16 cellular contexts compared by ENCODE assay signal in genomic region chr6:21208114-21208795, GRCh38.
DNase-seq lines count a peak whose midpoint lies in the region; ATAC-seq, FAIRE-seq and TF ChIP-seq lines count a peak whose summit lies in the region.
"Had no signal": no experiment of that assay in that cellular context is flagged by ENCODE, and none has a peak within 500 bp of the region (broad histone marks: within the 10 kb centered on the region; RNA-seq: fewer than 3 reads in every experiment).

No MANE protein-coding gene starts in this region.

- no peaks in the 10 kb centered on the region for H3K36me3 ChIP-seq in kidney (ENCODE audit: control insufficient read depth in 1 of 2, insufficient read depth in 2 of 2, low read length in 2 of 2)
- H3K36me3 ChIP-seq: left lung had no signal

- TF ChIP-seq CTCF in kidney (IDR thresholded peaks at IDR 0.05; ENCODE audit: borderline replicate concordance, extremely low read depth, insufficient read depth): no peak

- no peak overlapping the region for H3K9ac ChIP-seq in kidney (ENCODE audit: low read length in 2 of 2)

- intact Hi-C loops in kidney (cut with DNase I): no loop called here

- peaks cover 4 to 6% of the 10 kb centered on the region in 2 donors for H3K4me1 ChIP-seq in kidney (ENCODE audit: control insufficient read depth in 1 of 2, insufficient read depth in 1 of 2, low read depth in 1 of 2, low read length in 2 of 2)
- H3K4me1 ChIP-seq: body of pancreas, left lung had no signal

- FAIRE-seq in kidney (lab: Jason Lieb, UNC): no peak

- H3K27ac ChIP-seq in kidney (ENCODE audit: low read depth in 2 of 2, low read length in 2 of 2): peak overlapping the region; percentile 5 to 38
- H3K27ac ChIP-seq: body of pancreas, left lung had no signal

- peak overlapping the region; percentile 24 to 33 for H3K4me3 ChIP-seq in kidney (ENCODE audit: low read length in 2 of 2)
- H3K4me3 ChIP-seq: body of pancreas, left lung had no signal

- ATAC-seq in GM18498 (IDR thresholded peaks at IDR 0.05; ENCODE audit: unreplicated experiment): peak; percentile 43
- ATAC-seq in GM19468 (IDR thresholded peaks at IDR 0.05; ENCODE audit: extremely low read depth, unreplicated experiment): peak; percentile 28
- peak; percentile 47 for ATAC-seq in HG03139 (IDR thresholded peaks at IDR 0.05; ENCODE audit: unreplicated experiment)
- no peak for ATAC-seq in left lobe of liver
- ATAC-seq: body of pancreas; effector memory CD8-positive, alpha-beta T cell; left lung had no signal

- DNase-seq in kidney (no peak), NCI-H526 (lab: John Stamatoyannopoulos, UW) (no peak), NCI-H510A treated with DMSO at 0.1 percent for 48 hours (lab: John Stamatoyannopoulos, UW) (no peak), left lobe of liver (ENCODE audit: low spot score) (no peak)
- no peak for DNase-seq in stimulated activated CD4-positive, alpha-beta T cell treated with anti-CD3 and anti-CD28 coated beads, Interleukin-4, amount 100 ng/mL, for 1 hour
- DNase-seq: activated CD4-positive, alpha-beta T cell treated with anti-CD3 and anti-CD28 coated beads, Interleukin-2, amount 10 ng/mL, durations not matched to agents 7 days and 5 days; activated effector memory CD4-positive, alpha-beta T cell treated with anti-CD3 and anti-CD28 coated beads, Interleukin-2, amount 50 U/mL, for 16 hours; AML-193; body of pancreas; effector memory CD8-positive, alpha-beta T cell; left lung; NCI-H2029 treated with DMSO at 0.1 percent for 48 hours; T-helper 1 cell had no signal

- no peaks in the 10 kb centered on the region for H3K9me3 ChIP-seq in kidney (ENCODE audit: control insufficient read depth in 1 of 2, low read length in 2 of 2)
- H3K9me3 ChIP-seq: body of pancreas had no signal
